1 cellular context compared by ENCODE assay signal in the genomic region with DNA sequence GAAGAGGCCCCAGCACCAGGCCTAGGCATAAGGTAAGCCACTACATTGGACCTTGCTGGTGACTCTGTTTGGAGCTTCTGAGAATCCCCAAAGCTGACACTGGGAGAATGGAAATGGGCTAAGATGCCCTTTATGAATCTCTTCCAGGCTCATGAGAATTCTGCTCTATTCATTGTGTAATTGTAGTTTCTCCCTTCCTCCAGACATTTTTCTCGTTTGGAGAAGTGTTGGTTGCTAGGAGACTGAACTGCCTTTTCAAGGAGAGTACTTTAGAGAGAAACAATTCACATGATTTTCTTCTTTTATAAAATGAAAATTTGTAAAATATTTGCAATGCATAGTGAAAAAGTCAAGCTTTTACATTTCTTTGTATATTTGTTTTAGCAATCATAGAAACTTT.
TF ChIP-seq lines count a peak whose summit lies in the region.

No MANE protein-coding gene starts in this region.

TF ChIP-seq in WTC11, 78 proteins besides CTCF, POLR2A, EP300 and RAD21 (continued from another document):
- TF ChIP-seq, protein P1, sequence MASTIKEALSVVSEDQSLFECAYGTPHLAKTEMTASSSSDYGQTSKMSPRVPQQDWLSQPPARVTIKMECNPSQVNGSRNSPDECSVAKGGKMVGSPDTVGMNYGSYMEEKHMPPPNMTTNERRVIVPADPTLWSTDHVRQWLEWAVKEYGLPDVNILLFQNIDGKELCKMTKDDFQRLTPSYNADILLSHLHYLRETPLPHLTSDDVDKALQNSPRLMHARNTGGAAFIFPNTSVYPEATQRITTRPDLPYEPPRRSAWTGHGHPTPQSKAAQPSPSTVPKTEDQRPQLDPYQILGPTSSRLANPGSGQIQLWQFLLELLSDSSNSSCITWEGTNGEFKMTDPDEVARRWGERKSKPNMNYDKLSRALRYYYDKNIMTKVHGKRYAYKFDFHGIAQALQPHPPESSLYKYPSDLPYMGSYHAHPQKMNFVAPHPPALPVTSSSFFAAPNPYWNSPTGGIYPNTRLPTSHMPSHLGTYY (CRISPR knock-in tag; IDR thresholded peaks at IDR 0.05) = no peak
